Comparison of ENCODE assay signal across 15 cellular contexts in genomic region chr7:27197137-27198042, GRCh38. TPM values are rescaled to one million over a fixed set of nuclear protein-coding genes. Genes with fewer than 3 reads are reported as not detected.
DNase-seq lines count a peak whose midpoint lies in the region; ATAC-seq and TF ChIP-seq lines count a peak whose summit lies in the region.
"Had no signal": no experiment of that assay in that cellular context is flagged by ENCODE, and none has a peak within 500 bp of the region (broad histone marks: within the 10 kb centered on the region; RNA-seq: fewer than 3 reads in every experiment).

No MANE protein-coding gene starts in this region.

- no peaks in the 10 kb centered on the region for H3K9me3 Mint-ChIP-seq in activated T-helper 1 cell treated with anti-CD3 and anti-CD28 coated beads, Interleukin-12 subunit alpha, Interleukin-12 subunit beta, Interleukin-2, Interleukin-4 antibody, amounts not matched to agents 30 ng/mL and 10 ng/mL and 1 ng/mL, durations not matched to agents 14 hours and 24 hours and 36 hours
- H3K9me3 Mint-ChIP-seq: activated naive CD8-positive, alpha-beta T cell treated with anti-CD3 and anti-CD28 coated beads, Interleukin-2, amount 10 ng/mL, durations not matched to agents 7 days and 5 days; neural crest cell had no signal

- peak overlapping the region; percentile 89 for H3K4me3 ChIP-seq in HEK293 (ENCODE audit: low read depth, low read length)
- peak overlapping the region; percentile 76 to 81 for H3K4me3 ChIP-seq in prostate gland
- H3K4me3 ChIP-seq: heart left ventricle had no signal

- CTCF ChIA-PET in HEK293 (lab: Yijun Ruan, JAX) = interaction anchor here (1.0 to 3.0 kb wide), 2 partner anchors 584 to 823 kb away, joined by 4 to 11 read pairs; no protein-coding TSS in a partner anchor

- DNase-seq in activated T-helper 1 cell treated with anti-CD3 and anti-CD28 coated beads, Interleukin-12 subunit alpha, Interleukin-12 subunit beta, Interleukin-2, Interleukin-4 antibody, amounts not matched to agents 30 ng/mL and 10 ng/mL and 1 ng/mL, durations not matched to agents 14 hours and 24 hours and 36 hours (ENCODE audit: low spot score) = no peak
- no peak for DNase-seq in prostate gland (ENCODE audit: low spot score)
- DNase-seq in T-helper 9 cell = no peak
- DNase-seq: activated naive CD8-positive, alpha-beta T cell treated with anti-CD3 and anti-CD28 coated beads, Interleukin-2, amount 10 ng/mL, durations not matched to agents 7 days and 5 days; CD4-positive, alpha-beta memory T cell; heart left ventricle; NK-92 treated with Interleukin-12 subunit alpha and Interleukin-12 subunit beta, amount 100 ng/mL, for 24 hours; SIG-M5; substantia nigra; WERI-Rb-1 had no signal

- H3K27me3 ChIP-seq in prostate gland (replicated peaks; ENCODE audit: insufficient read depth) = no peaks in the 10 kb centered on the region

- intact Hi-C loops in activated T-helper 1 cell treated with anti-CD3 and anti-CD28 coated beads, Interleukin-12 subunit alpha, Interleukin-12 subunit beta, Interleukin-2, Interleukin-4 antibody, amounts not matched to agents 30 ng/mL and 10 ng/mL and 1 ng/mL, durations not matched to agents 14 hours and 24 hours and 36 hours (cut with micrococcal nuclease) = loop anchor here (2.0 to 10.0 kb wide), 7 partner anchors 13 to 1655 kb away; partner anchors contain the start of gene HOXA11
- intact Hi-C loops in prostate gland (cut with DNase I) = loop anchor here (5.0 kb wide), 3 partner anchors 545 to 900 kb away; partner anchors contain the start of gene TAX1BP1

- no peak for TF ChIP-seq CTCF in HEK293 (tag by site-specific recombination; IDR thresholded peaks at IDR 0.05)
- no peak for TF ChIP-seq CTCF in prostate gland (IDR thresholded peaks at IDR 0.05)

- peaks cover 8 to 14% of the 10 kb centered on the region in 2 experiments; a peak in 2 of 3 replicates for H3K36me3 ChIP-seq in HEK293 (ENCODE audit: control insufficient read depth in 2 of 2, insufficient read depth in 1 of 2, low read length in 2 of 2)
- no peaks in the 10 kb centered on the region for H3K36me3 ChIP-seq in prostate gland
- H3K36me3 ChIP-seq: heart left ventricle, WERI-Rb-1 had no signal

- H3K4me3 Mint-ChIP-seq in activated T-helper 1 cell treated with anti-CD3 and anti-CD28 coated beads, Interleukin-12 subunit alpha, Interleukin-12 subunit beta, Interleukin-2, Interleukin-4 antibody, amounts not matched to agents 30 ng/mL and 10 ng/mL and 1 ng/mL, durations not matched to agents 14 hours and 24 hours and 36 hours = no peak overlapping the region
- H3K4me3 Mint-ChIP-seq: activated naive CD8-positive, alpha-beta T cell treated with anti-CD3 and anti-CD28 coated beads, Interleukin-2, amount 10 ng/mL, durations not matched to agents 7 days and 5 days had no signal

- 3% methylated on average over 18 of the region's 18 CpGs for WGBS in prostate gland

- no peaks in the 10 kb centered on the region for H3K36me3 Mint-ChIP-seq in activated T-helper 1 cell treated with anti-CD3 and anti-CD28 coated beads, Interleukin-12 subunit alpha, Interleukin-12 subunit beta, Interleukin-2, Interleukin-4 antibody, amounts not matched to agents 30 ng/mL and 10 ng/mL and 1 ng/mL, durations not matched to agents 14 hours and 24 hours and 36 hours (ENCODE audit: low read depth)
- H3K36me3 Mint-ChIP-seq: CD4-positive, alpha-beta memory T cell had no signal

- H3K27ac Mint-ChIP-seq in activated T-helper 1 cell treated with anti-CD3 and anti-CD28 coated beads, Interleukin-12 subunit alpha, Interleukin-12 subunit beta, Interleukin-2, Interleukin-4 antibody, amounts not matched to agents 30 ng/mL and 10 ng/mL and 1 ng/mL, durations not matched to agents 14 hours and 24 hours and 36 hours = peak overlapping the region; percentile 2
- H3K27ac Mint-ChIP-seq: activated naive CD8-positive, alpha-beta T cell treated with anti-CD3 and anti-CD28 coated beads, Interleukin-2, amount 10 ng/mL, durations not matched to agents 7 days and 5 days had no signal

- H3K4me1 ChIP-seq in HEK293 (ENCODE audit: control insufficient read depth, insufficient read depth, low read length) (peaks cover 20% of the 10 kb centered on the region), prostate gland (replicated peaks) (no peaks in the 10 kb centered on the region)

- TF ChIP-seq POLR2A in prostate gland (IDR thresholded peaks at IDR 0.05) = no peak

- H3K9me3 ChIP-seq in HEK293 (ENCODE audit: control insufficient read depth, insufficient read depth, low read depth, low read length) = no peaks in the 10 kb centered on the region
- H3K9me3 ChIP-seq in prostate gland = no peaks in the 10 kb centered on the region
- H3K9me3 ChIP-seq: heart left ventricle had no signal

- POLR2A ChIA-PET in HEK293 (lab: Yijun Ruan, JAX) = interaction anchor here (3.7 kb wide), 1 partner anchor 12 kb away, joined by 36 read pairs; the partner anchor contains the start of gene HOXA11

- H3K4me1 Mint-ChIP-seq in activated T-helper 1 cell treated with anti-CD3 and anti-CD28 coated beads, Interleukin-12 subunit alpha, Interleukin-12 subunit beta, Interleukin-2, Interleukin-4 antibody, amounts not matched to agents 30 ng/mL and 10 ng/mL and 1 ng/mL, durations not matched to agents 14 hours and 24 hours and 36 hours (ENCODE audit: low read depth) = no peaks in the 10 kb centered on the region

- ATAC-seq in GM21737 (IDR thresholded peaks at IDR 0.05; ENCODE audit: unreplicated experiment) = no peak

- peaks cover 82% of the 10 kb centered on the region for H3K27me3 Mint-ChIP-seq in activated T-helper 1 cell treated with anti-CD3 and anti-CD28 coated beads, Interleukin-12 subunit alpha, Interleukin-12 subunit beta, Interleukin-2, Interleukin-4 antibody, amounts not matched to agents 30 ng/mL and 10 ng/mL and 1 ng/mL, durations not matched to agents 14 hours and 24 hours and 36 hours (ENCODE audit: insufficient read depth)

- peak overlapping the region; percentile 92 for H3K27ac ChIP-seq in HEK293 (ENCODE audit: extremely low read depth, low read depth, low read length)
- H3K27ac ChIP-seq in prostate gland = peak overlapping the region; percentile 96 to 97
- H3K27ac ChIP-seq: WERI-Rb-1 had no signal

TF ChIP-seq in HEK293, 187 proteins besides CTCF, POLR2A, EP300 and RAD21 (continues in another document):
- TF ChIP-seq ZBTB1 (tag by site-specific recombination; IDR thresholded peaks at IDR 0.05) = no peak
- TF ChIP-seq PRDM6 (tag by site-specific recombination; IDR thresholded peaks at IDR 0.05) = peak; percentile 51; the same call in 1 of the 2 replicates
- no peak for TF ChIP-seq ZNF776 (tag by site-specific recombination; IDR thresholded peaks at IDR 0.05; ENCODE audit: borderline replicate concordance)
- no peak for TF ChIP-seq ZNF830 (tag by site-specific recombination; IDR thresholded peaks at IDR 0.05; ENCODE audit: low read depth)
- no peak for TF ChIP-seq TRIM28 (IDR thresholded peaks at IDR 0.05; ENCODE audit: borderline replicate concordance, low read length)
- no peak for TF ChIP-seq ZNF626 (tag by site-specific recombination; IDR thresholded peaks at IDR 0.05)
- no peak for TF ChIP-seq ZNF624 (tag by site-specific recombination; IDR thresholded peaks at IDR 0.05)
- TF ChIP-seq ZNF677 (tag by site-specific recombination; IDR thresholded peaks at IDR 0.05) = no peak
- TF ChIP-seq ZNF549 (tag by site-specific recombination; IDR thresholded peaks at IDR 0.05) = no peak
- TF ChIP-seq ZNF112 (tag by site-specific recombination; IDR thresholded peaks at IDR 0.05) = no peak
- TF ChIP-seq ZNF157 (tag by site-specific recombination; IDR thresholded peaks at IDR 0.05) = no peak
- no peak for TF ChIP-seq HOXC10 (CRISPR knock-in tag; IDR thresholded peaks at IDR 0.05)

RNA-seq across cellular contexts. Expression of gene HOXA13, which starts 2.5 kb away (rescaled TPM):
- total RNA-seq in activated T-helper 1 cell treated with anti-CD3 and anti-CD28 coated beads, Interleukin-12 subunit alpha, Interleukin-12 subunit beta, Interleukin-2, Interleukin-4 antibody, amounts not matched to agents 30 ng/mL and 10 ng/mL and 1 ng/mL, durations not matched to agents 14 hours and 24 hours and 36 hours = not detected in 2 replicates
- 10 to 100 TPM; 19.1 to 50.4 TPM for total RNA-seq in prostate gland
- total RNA-seq: activated naive CD8-positive, alpha-beta T cell treated with anti-CD3 and anti-CD28 coated beads, Interleukin-2, amount 10 ng/mL, durations not matched to agents 7 days and 5 days; cardiac septum; CD4-positive, alpha-beta memory T cell; heart left ventricle; neural crest cell had no signal

RNA-seq across cellular contexts. Expression of gene HOXA11, which starts 12.4 kb away (rescaled TPM):
- not detected in 2 replicates for total RNA-seq in activated T-helper 1 cell treated with anti-CD3 and anti-CD28 coated beads, Interleukin-12 subunit alpha, Interleukin-12 subunit beta, Interleukin-2, Interleukin-4 antibody, amounts not matched to agents 30 ng/mL and 10 ng/mL and 1 ng/mL, durations not matched to agents 14 hours and 24 hours and 36 hours
- 1 to 10 TPM; 8.5 to 9.8 TPM for total RNA-seq in prostate gland
- total RNA-seq: activated naive CD8-positive, alpha-beta T cell treated with anti-CD3 and anti-CD28 coated beads, Interleukin-2, amount 10 ng/mL, durations not matched to agents 7 days and 5 days; cardiac septum; CD4-positive, alpha-beta memory T cell; heart left ventricle; left lobe of liver; neural crest cell had no signal

RNA-seq across cellular contexts. Expression of gene HOXA10, which starts 23.3 kb away (rescaled TPM):
- total RNA-seq in activated T-helper 1 cell treated with anti-CD3 and anti-CD28 coated beads, Interleukin-12 subunit alpha, Interleukin-12 subunit beta, Interleukin-2, Interleukin-4 antibody, amounts not matched to agents 30 ng/mL and 10 ng/mL and 1 ng/mL, durations not matched to agents 14 hours and 24 hours and 36 hours = not detected in 2 replicates
- 10 to 100 TPM; 25.8 to 65.6 TPM for total RNA-seq in prostate gland
- total RNA-seq: activated naive CD8-positive, alpha-beta T cell treated with anti-CD3 and anti-CD28 coated beads, Interleukin-2, amount 10 ng/mL, durations not matched to agents 7 days and 5 days; cardiac septum; CD4-positive, alpha-beta memory T cell had no signal

RNA-seq across cellular contexts. Expression of gene HOXA9, which starts 32.1 kb away (rescaled TPM):
- not detected in 2 replicates for total RNA-seq in activated T-helper 1 cell treated with anti-CD3 and anti-CD28 coated beads, Interleukin-12 subunit alpha, Interleukin-12 subunit beta, Interleukin-2, Interleukin-4 antibody, amounts not matched to agents 30 ng/mL and 10 ng/mL and 1 ng/mL, durations not matched to agents 14 hours and 24 hours and 36 hours
- 10 to 100 TPM; 14.7 to 57.0 TPM for total RNA-seq in prostate gland
- total RNA-seq: activated naive CD8-positive, alpha-beta T cell treated with anti-CD3 and anti-CD28 coated beads, Interleukin-2, amount 10 ng/mL, durations not matched to agents 7 days and 5 days; cardiac septum; CD4-positive, alpha-beta memory T cell; left lobe of liver had no signal

RNA-seq across cellular contexts. Expression of gene HOXA7, which starts 40.9 kb away (rescaled TPM):
- not detected in 2 replicates for total RNA-seq in activated T-helper 1 cell treated with anti-CD3 and anti-CD28 coated beads, Interleukin-12 subunit alpha, Interleukin-12 subunit beta, Interleukin-2, Interleukin-4 antibody, amounts not matched to agents 30 ng/mL and 10 ng/mL and 1 ng/mL, durations not matched to agents 14 hours and 24 hours and 36 hours
- total RNA-seq in prostate gland = 1 to 10 TPM; 2.2 to 4.6 TPM
- total RNA-seq: activated naive CD8-positive, alpha-beta T cell treated with anti-CD3 and anti-CD28 coated beads, Interleukin-2, amount 10 ng/mL, durations not matched to agents 7 days and 5 days; cardiac septum; CD4-positive, alpha-beta memory T cell; left lobe of liver had no signal

Comparison
In these comparisons a context has a peak if more than half of its experiments do, and no peak if none do; other contexts are left out.
1. RNA of gene HOXA13, which starts 2.5 kb away (total RNA-seq): 19.1 to 50.4 TPM in prostate gland; not detected in activated T-helper 1 cell treated with anti-CD3 and anti-CD28 coated beads, Interleukin-12 subunit alpha, Interleukin-12 subunit beta, Interleukin-2, Interleukin-4 antibody, amounts not matched to agents 30 ng/mL and 10 ng/mL and 1 ng/mL, durations not matched to agents 14 hours and 24 hours and 36 hours; every median in the first group is over 10 times any median in the second.
2. RNA of gene HOXA10, which starts 23.3 kb away (total RNA-seq): 25.8 to 65.6 TPM in prostate gland; not detected in activated T-helper 1 cell treated with anti-CD3 and anti-CD28 coated beads, Interleukin-12 subunit alpha, Interleukin-12 subunit beta, Interleukin-2, Interleukin-4 antibody, amounts not matched to agents 30 ng/mL and 10 ng/mL and 1 ng/mL, durations not matched to agents 14 hours and 24 hours and 36 hours; every median in the first group is over 10 times any median in the second.